8 cellular contexts compared by ENCODE assay signal in genomic region chr12:120886194-120887018, GRCh38. TPM values are rescaled to one million over a fixed set of nuclear protein-coding genes. Genes with fewer than 3 reads are reported as not detected.
DNase-seq lines count a peak whose midpoint lies in the region; ATAC-seq, FAIRE-seq and TF ChIP-seq lines count a peak whose summit lies in the region.
"Had no signal": no experiment of that assay in that cellular context is flagged by ENCODE, and none has a peak within 500 bp of the region (broad histone marks: within the 10 kb centered on the region; RNA-seq: fewer than 3 reads in every experiment).

No MANE protein-coding gene starts in this region.

- no peaks in the 10 kb centered on the region for H3K27me3 ChIP-seq in Loucy (ENCODE audit: insufficient read depth, low read length, poor library complexity, severe bottlenecking)

- 0 out of 2 replicates have a peak, but pooled peaks cover 5% of the 10 kb centered on the region for H3F3A ChIP-seq in Loucy (ENCODE audit: low read depth)

- H3K27ac Mint-ChIP-seq in natural killer cell treated with Interleukin-12 subunit alpha and Interleukin-12 subunit beta and Interleukin-15 and Interleukin-18, amount 100 ng/mL, for 72 hours, result peak overlapping the region; percentile 83 to 86
- no peak overlapping the region for H3K27ac Mint-ChIP-seq in endothelial cell (ENCODE audit: unreplicated experiment)

- H3K9ac ChIP-seq in Loucy (ENCODE audit: low read depth, low read length, poor library complexity, severe bottlenecking), result no peak overlapping the region

- peaks cover 84% of the 10 kb centered on the region for H4K20me1 ChIP-seq in Loucy (ENCODE audit: insufficient read depth, low read length, poor library complexity, severe bottlenecking)

- H3K9me3 ChIP-seq in Loucy (ENCODE audit: insufficient read depth, low read depth, low read length), result no peaks in the 10 kb centered on the region

- peak overlapping the region; percentile 39 for H3K4me3 ChIP-seq in Loucy (ENCODE audit: low read length, poor library complexity, severe bottlenecking)

- no peak for DNase-seq in natural killer cell treated with Interleukin-12 subunit alpha and Interleukin-12 subunit beta and Interleukin-15 and Interleukin-18, amount 100 ng/mL, for 72 hours (ENCODE audit: low spot score)
- DNase-seq in NCI-H1105 (lab: John Stamatoyannopoulos, UW), result no peak
- DNase-seq in endothelial cell (ENCODE audit: low spot score), result no peak
- DNase-seq in urothelium cell line (ENCODE audit: low spot score), result no peak

- H3K36me3 Mint-ChIP-seq in natural killer cell treated with Interleukin-12 subunit alpha and Interleukin-12 subunit beta and Interleukin-15 and Interleukin-18, amount 100 ng/mL, for 72 hours, result no peaks in the 10 kb centered on the region
- no peaks in the 10 kb centered on the region for H3K36me3 Mint-ChIP-seq in endothelial cell (ENCODE audit: low read depth, unreplicated experiment)

- H3K27me3 Mint-ChIP-seq in natural killer cell treated with Interleukin-12 subunit alpha and Interleukin-12 subunit beta and Interleukin-15 and Interleukin-18, amount 100 ng/mL, for 72 hours, result no peaks in the 10 kb centered on the region
- H3K27me3 Mint-ChIP-seq in endothelial cell (ENCODE audit: unreplicated experiment), result no peaks in the 10 kb centered on the region

- no peaks in the 10 kb centered on the region for H3K9me2 ChIP-seq in Loucy (replicated peaks; ENCODE audit: low read depth, low read length)

- no peaks in the 10 kb centered on the region for H3K36me3 ChIP-seq in Loucy (ENCODE audit: insufficient read depth, low read length)

- H3K9me3 Mint-ChIP-seq in natural killer cell treated with Interleukin-12 subunit alpha and Interleukin-12 subunit beta and Interleukin-15 and Interleukin-18, amount 100 ng/mL, for 72 hours, result no peaks in the 10 kb centered on the region
- H3K9me3 Mint-ChIP-seq in endothelial cell (ENCODE audit: unreplicated experiment), result no peaks in the 10 kb centered on the region

- TF ChIP-seq CTCF in Loucy (conservative IDR thresholded peaks at IDR 0.05; ENCODE audit: low read length) (no peak), endothelial cell (IDR thresholded peaks at IDR 0.05; ENCODE audit: unreplicated experiment) (no peak)

- ATAC-seq in GM18909 (IDR thresholded peaks at IDR 0.05; ENCODE audit: poor library complexity, unreplicated experiment), result peak; percentile 80
- peak; percentile 67 for ATAC-seq in GM21825 (IDR thresholded peaks at IDR 0.05; ENCODE audit: unreplicated experiment)
- peak; percentile 76 to 93 for ATAC-seq in natural killer cell treated with Interleukin-12 subunit alpha and Interleukin-12 subunit beta and Interleukin-15 and Interleukin-18, amount 100 ng/mL, for 72 hours

- no peak overlapping the region for H2AFZ ChIP-seq in Loucy (ENCODE audit: low read length)

- peaks cover 92% of the 10 kb centered on the region for H3K79me2 ChIP-seq in Loucy (ENCODE audit: insufficient read depth, low read length)

- H3K4me1 ChIP-seq in Loucy (ENCODE audit: insufficient read depth, low read length, poor library complexity, severe bottlenecking), result peaks cover 27% of the 10 kb centered on the region

- no peak for FAIRE-seq in urothelium cell line (lab: Jason Lieb, UNC)
- FAIRE-seq: TTC549 had no signal

- H3K4me1 Mint-ChIP-seq in natural killer cell treated with Interleukin-12 subunit alpha and Interleukin-12 subunit beta and Interleukin-15 and Interleukin-18, amount 100 ng/mL, for 72 hours (ENCODE audit: low read depth in 2 of 2), result peaks cover 36 to 38% of the 10 kb centered on the region in 2 donors
- no peaks in the 10 kb centered on the region for H3K4me1 Mint-ChIP-seq in endothelial cell (ENCODE audit: unreplicated experiment)

- peak overlapping the region; percentile 71 for H3K4me3 Mint-ChIP-seq in natural killer cell treated with Interleukin-12 subunit alpha and Interleukin-12 subunit beta and Interleukin-15 and Interleukin-18, amount 100 ng/mL, for 72 hours
- no peak overlapping the region for H3K4me3 Mint-ChIP-seq in endothelial cell (ENCODE audit: unreplicated experiment)

- H3K4me2 ChIP-seq in Loucy (ENCODE audit: low read depth, low read length, poor library complexity, severe bottlenecking), result peak overlapping the region; percentile 66

RNA-seq across cellular contexts. Expression of gene SPPL3, which starts 17.8 kb away (rescaled TPM):
- total RNA-seq in natural killer cell treated with Interleukin-12 subunit alpha and Interleukin-12 subunit beta and Interleukin-15 and Interleukin-18, amount 100 ng/mL, for 72 hours, result 10 to 100 TPM; 21.6 to 31.6 TPM
- 55.4 TPM for total RNA-seq in endothelial cell (ENCODE audit: unreplicated experiment)
